1 cellular context compared by ENCODE assay signal in genomic region chr14:88533203-88533602, GRCh38.
TF ChIP-seq lines count a peak whose summit lies in the region.

No MANE protein-coding gene starts in this region.

TF ChIP-seq in GM23338, 12 proteins besides CTCF, POLR2A, EP300 and RAD21 (continued from another document):
- no peak for TF ChIP-seq ZNF462 (CRISPR knock-in tag; IDR thresholded peaks at IDR 0.05)
- TF ChIP-seq REST (IDR thresholded peaks at IDR 0.05; ENCODE audit: unreplicated experiment) = no peak
- TF ChIP-seq POLR2AphosphoS5 (IDR thresholded peaks at IDR 0.05; ENCODE audit: low read depth) = no peak
- TF ChIP-seq NANOG (IDR thresholded peaks at IDR 0.05; ENCODE audit: borderline replicate concordance) = no peak
- TF ChIP-seq JUNB (IDR thresholded peaks at IDR 0.05; ENCODE audit: unreplicated experiment) = no peak
